In the genomic region with DNA sequence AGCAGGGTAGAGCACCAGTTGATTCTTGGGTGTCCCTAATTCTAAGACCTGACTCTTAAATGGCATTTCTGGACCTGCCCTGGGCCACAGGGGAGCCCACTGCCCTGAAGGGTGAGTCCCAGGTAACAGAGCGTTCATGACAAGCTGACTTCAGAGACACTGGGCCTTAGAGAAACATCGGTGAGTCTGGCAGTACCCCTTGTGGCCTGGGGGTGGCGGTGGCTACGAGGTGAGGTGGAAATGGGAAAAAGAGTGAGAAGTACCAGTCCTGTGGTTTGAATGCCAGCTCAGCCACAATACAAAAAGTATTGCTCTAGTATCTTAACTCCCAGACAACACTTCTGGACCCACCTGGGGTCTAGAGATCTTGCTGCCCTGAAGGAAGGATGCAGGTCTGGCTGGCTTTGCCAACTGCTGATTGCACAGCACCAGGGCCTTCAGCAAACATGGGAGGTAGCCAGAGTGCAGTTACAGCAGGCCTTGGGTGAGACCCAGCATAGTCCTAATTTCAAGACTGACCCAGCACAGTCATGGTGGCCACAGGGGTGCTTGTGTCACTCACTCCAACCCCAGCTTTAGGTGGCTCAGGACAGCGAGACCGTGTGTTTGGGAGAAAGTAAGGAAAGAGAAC, we compare ENCODE assay signal across 1 cellular context.
TF ChIP-seq lines count a peak whose summit lies in the region.

No MANE protein-coding gene starts in this region.

TF ChIP-seq in GM23338, 12 proteins besides CTCF, POLR2A, EP300 and RAD21 (continued from another document):
- TF ChIP-seq, protein P1, sequence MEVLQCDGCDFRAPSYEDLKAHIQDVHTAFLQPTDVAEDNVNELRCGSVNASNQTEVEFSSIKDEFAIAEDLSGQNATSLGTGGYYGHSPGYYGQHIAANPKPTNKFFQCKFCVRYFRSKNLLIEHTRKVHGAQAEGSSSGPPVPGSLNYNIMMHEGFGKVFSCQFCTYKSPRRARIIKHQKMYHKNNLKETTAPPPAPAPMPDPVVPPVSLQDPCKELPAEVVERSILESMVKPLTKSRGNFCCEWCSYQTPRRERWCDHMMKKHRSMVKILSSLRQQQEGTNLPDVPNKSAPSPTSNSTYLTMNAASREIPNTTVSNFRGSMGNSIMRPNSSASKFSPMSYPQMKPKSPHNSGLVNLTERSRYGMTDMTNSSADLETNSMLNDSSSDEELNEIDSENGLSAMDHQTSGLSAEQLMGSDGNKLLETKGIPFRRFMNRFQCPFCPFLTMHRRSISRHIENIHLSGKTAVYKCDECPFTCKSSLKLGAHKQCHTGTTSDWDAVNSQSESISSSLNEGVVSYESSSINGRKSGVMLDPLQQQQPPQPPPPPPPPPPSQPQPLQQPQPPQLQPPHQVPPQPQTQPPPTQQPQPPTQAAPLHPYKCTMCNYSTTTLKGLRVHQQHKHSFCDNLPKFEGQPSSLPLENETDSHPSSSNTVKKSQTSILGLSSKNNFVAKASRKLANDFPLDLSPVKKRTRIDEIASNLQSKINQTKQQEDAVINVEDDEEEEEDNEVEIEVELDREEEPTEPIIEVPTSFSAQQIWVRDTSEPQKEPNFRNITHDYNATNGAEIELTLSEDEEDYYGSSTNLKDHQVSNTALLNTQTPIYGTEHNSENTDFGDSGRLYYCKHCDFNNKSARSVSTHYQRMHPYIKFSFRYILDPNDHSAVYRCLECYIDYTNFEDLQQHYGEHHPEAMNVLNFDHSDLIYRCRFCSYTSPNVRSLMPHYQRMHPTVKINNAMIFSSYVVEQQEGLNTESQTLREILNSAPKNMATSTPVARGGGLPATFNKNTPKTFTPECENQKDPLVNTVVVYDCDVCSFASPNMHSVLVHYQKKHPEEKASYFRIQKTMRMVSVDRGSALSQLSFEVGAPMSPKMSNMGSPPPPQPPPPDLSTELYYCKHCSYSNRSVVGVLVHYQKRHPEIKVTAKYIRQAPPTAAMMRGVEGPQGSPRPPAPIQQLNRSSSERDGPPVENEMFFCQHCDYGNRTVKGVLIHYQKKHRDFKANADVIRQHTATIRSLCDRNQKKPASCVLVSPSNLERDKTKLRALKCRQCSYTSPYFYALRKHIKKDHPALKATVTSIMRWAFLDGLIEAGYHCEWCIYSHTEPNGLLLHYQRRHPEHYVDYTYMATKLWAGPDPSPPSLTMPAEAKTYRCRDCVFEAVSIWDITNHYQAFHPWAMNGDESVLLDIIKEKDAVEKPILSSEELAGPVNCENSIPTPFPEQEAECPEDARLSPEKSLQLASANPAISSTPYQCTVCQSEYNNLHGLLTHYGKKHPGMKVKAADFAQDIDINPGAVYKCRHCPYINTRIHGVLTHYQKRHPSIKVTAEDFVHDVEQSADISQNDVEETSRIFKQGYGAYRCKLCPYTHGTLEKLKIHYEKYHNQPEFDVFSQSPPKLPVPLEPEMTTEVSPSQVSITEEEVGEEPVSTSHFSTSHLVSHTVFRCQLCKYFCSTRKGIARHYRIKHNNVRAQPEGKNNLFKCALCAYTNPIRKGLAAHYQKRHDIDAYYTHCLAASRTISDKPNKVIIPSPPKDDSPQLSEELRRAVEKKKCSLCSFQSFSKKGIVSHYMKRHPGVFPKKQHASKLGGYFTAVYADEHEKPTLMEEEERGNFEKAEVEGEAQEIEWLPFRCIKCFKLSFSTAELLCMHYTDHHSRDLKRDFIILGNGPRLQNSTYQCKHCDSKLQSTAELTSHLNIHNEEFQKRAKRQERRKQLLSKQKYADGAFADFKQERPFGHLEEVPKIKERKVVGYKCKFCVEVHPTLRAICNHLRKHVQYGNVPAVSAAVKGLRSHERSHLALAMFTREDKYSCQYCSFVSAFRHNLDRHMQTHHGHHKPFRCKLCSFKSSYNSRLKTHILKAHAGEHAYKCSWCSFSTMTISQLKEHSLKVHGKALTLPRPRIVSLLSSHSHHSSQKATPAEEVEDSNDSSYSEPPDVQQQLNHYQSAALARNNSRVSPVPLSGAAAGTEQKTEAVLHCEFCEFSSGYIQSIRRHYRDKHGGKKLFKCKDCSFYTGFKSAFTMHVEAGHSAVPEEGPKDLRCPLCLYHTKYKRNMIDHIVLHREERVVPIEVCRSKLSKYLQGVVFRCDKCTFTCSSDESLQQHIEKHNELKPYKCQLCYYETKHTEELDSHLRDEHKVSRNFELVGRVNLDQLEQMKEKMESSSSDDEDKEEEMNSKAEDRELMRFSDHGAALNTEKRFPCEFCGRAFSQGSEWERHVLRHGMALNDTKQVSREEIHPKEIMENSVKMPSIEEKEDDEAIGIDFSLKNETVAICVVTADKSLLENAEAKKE (CRISPR knock-in tag; IDR thresholded peaks at IDR 0.05) = no peak
- TF ChIP-seq EZH2phosphoT487 (IDR thresholded peaks at IDR 0.05; ENCODE audit: unreplicated experiment) (no peak), STAT1 (IDR thresholded peaks at IDR 0.05; ENCODE audit: unreplicated experiment) (no peak), CREB1 (CRISPR knock-in tag; IDR thresholded peaks at IDR 0.05; ENCODE audit: low read depth) (no peak), POLR2AphosphoS5 (IDR thresholded peaks at IDR 0.05; ENCODE audit: low read depth) (no peak)
